8 cellular contexts compared by ENCODE assay signal in the genomic region with DNA sequence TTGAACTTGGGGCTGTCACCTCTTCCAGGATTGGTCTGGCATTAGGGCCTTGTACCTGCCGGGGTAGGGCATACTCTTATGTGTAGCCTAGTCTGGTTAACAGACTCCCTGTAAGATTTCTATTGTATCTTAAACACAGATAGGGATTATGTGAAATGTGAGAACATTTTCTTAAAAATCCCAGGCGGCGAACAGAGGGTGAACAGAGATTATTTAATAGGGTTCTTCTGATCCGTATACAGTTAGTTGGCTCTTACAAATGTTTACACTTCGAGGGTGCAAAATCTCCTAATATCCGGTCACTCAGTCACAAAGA. TPM values are rescaled to one million over a fixed set of nuclear protein-coding genes. Genes with fewer than 3 reads are reported as not detected.
DNase-seq lines count a peak whose midpoint lies in the region; ATAC-seq and TF ChIP-seq lines count a peak whose summit lies in the region.

No MANE protein-coding gene starts in this region.

- 26% methylated on average over 6 of the region's 6 CpGs for WGBS in smooth muscle cell (ENCODE audit: low lambda C conversion rate)

- peak; percentile 52 for ATAC-seq in GM18907 (IDR thresholded peaks at IDR 0.05; ENCODE audit: unreplicated experiment)
- peak; percentile 31 for ATAC-seq in HG02763 (IDR thresholded peaks at IDR 0.05; ENCODE audit: unreplicated experiment)
- peak; percentile 21 to 33 (median 28) for ATAC-seq in T-cell (replicated peaks in 1 of 4)

- H3K79me2 ChIP-seq in smooth muscle cell (ENCODE audit: low read depth): peaks cover 14% of the 10 kb centered on the region

- H3F3A ChIP-seq in smooth muscle cell (ENCODE audit: low read depth): peaks cover 17% of the 10 kb centered on the region

- peak overlapping the region; percentile 80 for H2AFZ ChIP-seq in smooth muscle cell (ENCODE audit: low read depth)

- H3K27ac ChIP-seq in smooth muscle cell (ENCODE audit: low read depth): no peak overlapping the region

- no peaks in the 10 kb centered on the region for H3K9me3 Mint-ChIP-seq in T-cell
- H3K9me3 Mint-ChIP-seq in glutamatergic neuron (ENCODE audit: unreplicated experiment): peaks cover 7% of the 10 kb centered on the region

- H3K27me3 Mint-ChIP-seq in T-cell (no peaks in the 10 kb centered on the region), glutamatergic neuron (ENCODE audit: unreplicated experiment) (peaks cover 5% of the 10 kb centered on the region)

- H3K4me2 ChIP-seq in smooth muscle cell: peak overlapping the region; percentile 88

- peak overlapping the region; percentile 63 for H3K4me3 ChIP-seq in smooth muscle cell

- H3K9me3 ChIP-seq in smooth muscle cell (replicated peaks; ENCODE audit: low read depth): no peaks in the 10 kb centered on the region

- peaks cover 3% of the 10 kb centered on the region for H4K20me1 ChIP-seq in smooth muscle cell (ENCODE audit: low read depth)

- no peaks in the 10 kb centered on the region for H3K36me3 Mint-ChIP-seq in T-cell
- no peaks in the 10 kb centered on the region for H3K36me3 Mint-ChIP-seq in glutamatergic neuron (ENCODE audit: unreplicated experiment)

- TF ChIP-seq CTCF in glutamatergic neuron (IDR thresholded peaks at IDR 0.05; ENCODE audit: partially characterized antibody, unreplicated experiment): no peak
- TF ChIP-seq CTCF in smooth muscle cell (IDR thresholded peaks at IDR 0.05; ENCODE audit: borderline replicate concordance, insufficient read depth, poor library complexity, severe bottlenecking): no peak

- H3K4me1 Mint-ChIP-seq in T-cell (peaks cover 39 to 53% (median 53%) of the 10 kb centered on the region in 3 donors), glutamatergic neuron (ENCODE audit: low read depth, unreplicated experiment) (peaks cover 47% of the 10 kb centered on the region)

- CTCF ChIA-PET in T-cell (lab: Charles Lee): interaction anchor here in 1 of 2 donors (0.7 to 1.8 kb wide), 6 partner anchors 9 to 57 kb away, joined by 3 to 7 read pairs (median 4); no protein-coding TSS in a partner anchor
- CTCF ChIA-PET in HEK293T (lab: Yijun Ruan, JAX): interaction anchor here (1.7 to 2.4 kb wide), 2 partner anchors 13 to 14 kb away, joined by 5 to 10 read pairs; no protein-coding TSS in a partner anchor

- DNase-seq in T-cell (peak in 1 of 34 experiments; percentile 15), glutamatergic neuron (no peak), smooth muscle cell (lab: John Stamatoyannopoulos, UW; ENCODE audit: unreplicated experiment) (no peak), NOMO-1 treated with dmso at 0.1 percent for 144 hours (lab: John Stamatoyannopoulos, UW; ENCODE audit: unreplicated experiment) (no peak), HEK293T (ENCODE audit: extremely low spot score) (no peak)
- DNase-seq in effector CD4-positive, alpha-beta T cell: no peak

- H3K4me3 Mint-ChIP-seq in T-cell (peak overlapping the region; percentile 96 to 98 (median 98)), glutamatergic neuron (ENCODE audit: unreplicated experiment) (peak overlapping the region; percentile 98)

- H3K27me3 ChIP-seq in smooth muscle cell (ENCODE audit: low read depth): no peaks in the 10 kb centered on the region

- peak overlapping the region; percentile 21 for H3K9ac ChIP-seq in smooth muscle cell (ENCODE audit: low read depth)

- H3K36me3 ChIP-seq in smooth muscle cell (ENCODE audit: low read depth): no peaks in the 10 kb centered on the region

- POLR2A ChIA-PET in T-cell (lab: Charles Lee) (interaction anchor here in 1 of 2 donors (0.6 to 1.5 kb wide), 2 partner anchors 26 to 44 kb away, joined by 3 to 7 read pairs; no protein-coding TSS in a partner anchor), HEK293T (lab: Yijun Ruan, JAX) (interaction anchor here (0.8 to 1.4 kb wide), 3 partner anchors 13 to 109 kb away, joined by 3 read pairs; no protein-coding TSS in a partner anchor)

- H3K27ac Mint-ChIP-seq in T-cell (peak overlapping the region; percentile 98), glutamatergic neuron (ENCODE audit: unreplicated experiment) (peak overlapping the region; percentile 97)

- peaks cover 18% of the 10 kb centered on the region for H3K4me1 ChIP-seq in smooth muscle cell (ENCODE audit: low read depth)

TF ChIP-seq in HEK293T, 16 proteins besides CTCF, POLR2A, EP300 and RAD21:
- TF ChIP-seq BHLHE40 (IDR thresholded peaks at IDR 0.05; ENCODE audit: borderline replicate concordance): no peak
- no peak for TF ChIP-seq ARNT (IDR thresholded peaks at IDR 0.05)
- no peak for TF ChIP-seq SP1 (IDR thresholded peaks at IDR 0.05)
- no peak for TF ChIP-seq CTBP1 (IDR thresholded peaks at IDR 0.05; ENCODE audit: borderline replicate concordance)
- no peak for TF ChIP-seq FOXK2 (IDR thresholded peaks at IDR 0.05)
- no peak for TF ChIP-seq LEF1 (IDR thresholded peaks at IDR 0.05; ENCODE audit: borderline replicate concordance)
- no peak for TF ChIP-seq NFRKB (IDR thresholded peaks at IDR 0.05)
- TF ChIP-seq ZNF384 (IDR thresholded peaks at IDR 0.05): no peak
- TF ChIP-seq, protein P1, sequence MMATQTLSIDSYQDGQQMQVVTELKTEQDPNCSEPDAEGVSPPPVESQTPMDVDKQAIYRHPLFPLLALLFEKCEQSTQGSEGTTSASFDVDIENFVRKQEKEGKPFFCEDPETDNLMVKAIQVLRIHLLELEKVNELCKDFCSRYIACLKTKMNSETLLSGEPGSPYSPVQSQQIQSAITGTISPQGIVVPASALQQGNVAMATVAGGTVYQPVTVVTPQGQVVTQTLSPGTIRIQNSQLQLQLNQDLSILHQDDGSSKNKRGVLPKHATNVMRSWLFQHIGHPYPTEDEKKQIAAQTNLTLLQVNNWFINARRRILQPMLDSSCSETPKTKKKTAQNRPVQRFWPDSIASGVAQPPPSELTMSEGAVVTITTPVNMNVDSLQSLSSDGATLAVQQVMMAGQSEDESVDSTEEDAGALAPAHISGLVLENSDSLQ (IDR thresholded peaks at IDR 0.05): no peak
- no peak for TF ChIP-seq L3MBTL2 (conservative IDR thresholded peaks at IDR 0.05)
- TF ChIP-seq SUZ12 (IDR thresholded peaks at IDR 0.05): no peak
- TF ChIP-seq HDGF (IDR thresholded peaks at IDR 0.05; ENCODE audit: borderline replicate concordance): no peak
- no peak for TF ChIP-seq FOXA1 (IDR thresholded peaks at IDR 0.05)
- TF ChIP-seq ELF4 (IDR thresholded peaks at IDR 0.05): no peak
- no peak for TF ChIP-seq FOXM1 (IDR thresholded peaks at IDR 0.05; ENCODE audit: borderline replicate concordance)
- no peak for TF ChIP-seq TARDBP (IDR thresholded peaks at IDR 0.05)

RNA-seq across cellular contexts. Expression of a gene that starts 0.8 kb away (rescaled TPM):
- total RNA-seq in T-cell (10 to 100 TPM; 53.4 to 68.1 (median 60.9) TPM), glutamatergic neuron (ENCODE audit: unreplicated experiment) (71.1 TPM), smooth muscle cell (5.0 and 8.7 TPM in 2 replicates)
- polyA plus RNA-seq in smooth muscle cell: 2.1 and 3.2 TPM in 2 replicates
